ENCODE assay signal across 8 cellular contexts in the genomic region with DNA sequence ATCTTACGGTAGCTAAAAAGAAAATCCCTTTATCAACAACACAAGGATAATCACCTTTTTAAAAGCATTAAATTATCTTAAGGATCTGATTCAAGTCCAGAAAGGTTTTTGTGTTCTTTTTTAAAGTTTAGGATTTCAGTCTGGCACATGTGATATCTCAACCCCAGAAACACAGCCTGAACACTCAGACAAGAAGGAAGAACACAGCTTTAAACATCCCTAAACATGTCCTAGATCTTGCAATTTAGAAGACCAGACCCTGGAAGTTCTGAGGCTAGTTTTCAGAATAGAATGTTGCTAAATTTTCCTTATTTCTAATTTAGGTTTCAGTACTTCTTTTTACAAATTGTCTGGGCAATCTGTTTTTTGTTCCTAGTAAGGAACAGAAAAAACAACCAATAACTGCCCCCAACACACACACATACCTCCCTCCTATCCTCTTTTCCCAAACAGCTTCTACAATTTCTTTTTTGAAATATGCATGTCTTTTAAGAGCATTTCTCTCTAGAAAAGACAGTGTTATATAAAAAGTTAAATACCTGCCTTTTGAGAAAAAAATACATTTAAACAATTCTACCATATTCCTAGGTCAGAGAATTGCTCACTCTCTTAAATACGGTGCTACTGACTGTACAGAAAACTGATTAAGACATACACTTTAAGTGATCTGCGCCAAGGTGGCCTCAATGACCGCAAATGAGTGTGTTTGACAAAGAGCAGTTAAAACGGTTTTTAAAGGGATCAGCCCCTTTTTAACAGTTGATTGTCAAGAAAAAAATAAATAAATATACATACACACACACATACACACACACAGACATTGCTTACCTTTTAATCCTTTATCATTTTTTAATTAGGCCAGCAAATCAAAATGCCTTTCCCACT. TPM values are rescaled to one million over a fixed set of nuclear protein-coding genes. Genes with fewer than 3 reads are reported as not detected.
A peak's percentile ranks its signal among the peaks of the same experiment; 100 is the strongest.
DNase-seq lines count a peak whose midpoint lies in the region; ATAC-seq and TF ChIP-seq lines count a peak whose summit lies in the region.

No MANE protein-coding gene starts in this region.

- H3K18ac ChIP-seq in neuronal stem cell (ENCODE audit: low read length) = no peak overlapping the region

- H2BK5ac ChIP-seq in neuronal stem cell (ENCODE audit: low read length) = no peak overlapping the region

- H3K9me3 ChIP-seq in neuronal stem cell (replicated peaks in 1 of 2; ENCODE audit: control insufficient read depth in 2 of 2, insufficient read depth in 1 of 2, low read depth in 1 of 2, low read length in 2 of 2) = no peaks in the 10 kb centered on the region

- H3K36me3 ChIP-seq in GM06990 (ENCODE audit: control insufficient read depth, insufficient read depth, low read length) (no peaks in the 10 kb centered on the region), neuronal stem cell (replicated peaks in 1 of 2; ENCODE audit: control insufficient read depth in 2 of 2, insufficient read depth in 2 of 2, low read length in 2 of 2) (peaks cover 0 to 20% of the 10 kb centered on the region in 2 donors)

- ATAC-seq in omental fat pad (ENCODE audit: low FRiP score) = no peak

- peak overlapping the region; percentile 21 for H3K4me2 ChIP-seq in neuronal stem cell (ENCODE audit: insufficient read depth, low read length, poor library complexity, severe bottlenecking)

- H2AFZ ChIP-seq in neuronal stem cell (ENCODE audit: low read length) = no peak overlapping the region

- H2BK15ac ChIP-seq in neuronal stem cell (ENCODE audit: low read length) = no peak overlapping the region

- no peaks in the 10 kb centered on the region for H3K79me1 ChIP-seq in neuronal stem cell (ENCODE audit: low read depth, low read length)

- TF ChIP-seq CTCF in GM06990 (IDR thresholded peaks at IDR 0.05; ENCODE audit: insufficient read depth, low read length, poor library complexity, severe bottlenecking) (no peak), omental fat pad (IDR thresholded peaks at IDR 0.05) (no peak)

- no peak overlapping the region for H4K8ac ChIP-seq in neuronal stem cell (ENCODE audit: low read depth, low read length)

- peaks cover 2 to 27% of the 10 kb centered on the region in 2 donors for H3K4me1 ChIP-seq in neuronal stem cell (ENCODE audit: control insufficient read depth in 2 of 2, insufficient read depth in 1 of 2, low read depth in 1 of 2, low read length in 2 of 2)

- no peak overlapping the region for H3K4ac ChIP-seq in neuronal stem cell (ENCODE audit: low read length)

- H3K14ac ChIP-seq in neuronal stem cell (ENCODE audit: low read length) = no peak overlapping the region

- no peak overlapping the region for H2BK120ac ChIP-seq in neuronal stem cell (ENCODE audit: low read depth, low read length)

- H2AK5ac ChIP-seq in neuronal stem cell (ENCODE audit: low read depth, low read length) = no peak overlapping the region

- H3K9ac ChIP-seq in neuronal stem cell (ENCODE audit: low read depth, low read length, poor library complexity) = no peak overlapping the region

- H3K27ac ChIP-seq in epithelial cell of prostate = peak overlapping the region; percentile 85
- H3K27ac ChIP-seq in neuronal stem cell (replicated peaks; ENCODE audit: low read length) = peak overlapping the region; percentile 84

- H4K91ac ChIP-seq in neuronal stem cell (ENCODE audit: low read depth, low read length, poor library complexity) = no peak overlapping the region

- DNase-seq in GM06990 (ENCODE audit: extremely low read depth, insufficient read length) (no peak), NCI-H748 treated with DMSO at 0.1 percent for 48 hours (lab: John Stamatoyannopoulos, UW) (peak; percentile 63), epithelial cell of prostate (ENCODE audit: low read depth, low spot score) (no peak), neuronal stem cell (ENCODE audit: low spot score) (no peak), activated gamma-delta T cell (lab: John Stamatoyannopoulos, UW) (no peak), omental fat pad (ENCODE audit: low spot score) (no peak)
- no peak for DNase-seq in central memory CD4-positive, alpha-beta T cell
- no peak for DNase-seq in activated CD8-positive, alpha-beta memory T cell treated with anti-CD3 and anti-CD28 coated beads for 24 hours

- no peak overlapping the region for H3K23ac ChIP-seq in neuronal stem cell (ENCODE audit: low read depth, low read length, poor library complexity)

- H2BK12ac ChIP-seq in neuronal stem cell (ENCODE audit: low read length) = no peak overlapping the region

- H3K4me3 ChIP-seq in GM06990 (replicated peaks; ENCODE audit: low read depth, low read length) (peak overlapping the region; percentile 79), neuronal stem cell (ENCODE audit: low read length in 2 of 2) (peak overlapping the region; percentile 66 to 83)

- H3K27me3 ChIP-seq in GM06990 (replicated peaks; ENCODE audit: control insufficient read depth, insufficient read depth, low read length) = no peaks in the 10 kb centered on the region
- no peaks in the 10 kb centered on the region for H3K27me3 ChIP-seq in neuronal stem cell (ENCODE audit: control insufficient read depth in 3 of 3, insufficient read depth in 3 of 3, low read depth in 1 of 3, low read length in 3 of 3)

- WGBS in neuronal stem cell (ENCODE audit: extremely low coverage in 2 of 2, insufficient read length in 2 of 2, insufficient replicate concordance in 1 of 2), 2 donors = no CpG with 5 or more reads among the region's 5 CpGs

RNA-seq across cellular contexts. Expression of gene ZNF608, which starts 0.8 kb away (rescaled TPM):
- polyA plus RNA-seq in neuronal stem cell (2013, experiment 1 of 2) = 76.9 TPM
- polyA plus RNA-seq in neuronal stem cell (2013, experiment 2 of 2) = 78.0 TPM
- total RNA-seq in omental fat pad = 10 to 100 TPM; 14.8 to 26.2 (median 20.8) TPM
